In the genomic region with DNA sequence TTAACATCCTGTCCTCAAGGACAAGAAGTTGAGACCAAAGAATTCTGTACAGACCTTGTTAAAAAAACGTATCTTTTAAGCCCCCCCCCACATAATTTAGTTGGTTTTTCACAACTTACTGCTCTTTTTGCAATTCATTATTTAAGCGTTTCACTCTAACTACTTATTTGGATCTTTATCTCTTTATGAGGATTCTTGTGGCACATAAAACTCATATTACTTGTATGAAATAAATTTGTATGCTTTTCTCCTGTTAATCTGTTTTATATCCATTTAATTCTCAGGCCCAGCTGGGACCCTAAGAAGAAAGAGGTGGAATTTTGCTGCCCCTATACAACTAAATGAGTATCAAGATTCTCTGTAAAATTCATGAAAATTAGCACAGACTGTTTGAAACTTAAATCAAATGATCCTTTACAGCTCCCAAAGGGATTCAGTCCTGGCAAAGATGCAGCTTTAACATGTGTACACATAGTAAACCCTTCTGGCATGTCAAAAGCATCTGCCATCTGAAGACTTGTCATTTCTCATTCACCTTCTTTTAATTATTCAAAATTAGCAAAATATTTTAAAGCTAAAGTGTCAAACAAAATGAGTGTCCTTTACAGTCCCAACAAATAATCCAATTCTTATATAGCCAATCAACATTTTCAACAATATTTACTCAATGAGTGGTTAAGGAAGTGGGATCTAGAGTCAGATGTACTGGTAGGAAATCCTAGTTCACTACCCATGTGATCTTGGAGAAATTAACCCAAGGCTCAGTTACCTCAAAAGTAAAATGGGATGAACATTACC, we compare ENCODE assay signal across 33 cellular contexts. TPM values are rescaled to one million over a fixed set of nuclear protein-coding genes. Genes with fewer than 3 reads are reported as not detected.
DNase-seq lines count a peak whose midpoint lies in the region; ATAC-seq and TF ChIP-seq lines count a peak whose summit lies in the region.
"Had no signal": no experiment of that assay in that cellular context is flagged by ENCODE, and none has a peak within 500 bp of the region (broad histone marks: within the 10 kb centered on the region; RNA-seq: fewer than 3 reads in every experiment).

No MANE protein-coding gene starts in this region.

- no peak for TF ChIP-seq EP300 in tibial nerve (IDR thresholded peaks at IDR 0.05)

- no peaks in the 10 kb centered on the region for H3K9me3 Mint-ChIP-seq in CD4-positive, alpha-beta memory T cell
- H3K9me3 Mint-ChIP-seq in natural killer cell treated with Interleukin-12 subunit alpha and Interleukin-12 subunit beta and Interleukin-15 and Interleukin-18, amount 100 ng/mL, for 72 hours = peaks cover 3% of the 10 kb centered on the region
- H3K9me3 Mint-ChIP-seq: activated naive CD4-positive, alpha-beta T cell treated with anti-CD3 and anti-CD28 coated beads, Interleukin-2, amount 10 ng/mL, durations not matched to agents 7 days and 5 days; activated T-cell treated with anti-CD3 and anti-CD28 coated beads, Interleukin-2, amount 50 U/mL, for 4 hours; CD8-positive, alpha-beta T cell; nephron progenitor cell had no signal

- no peaks in the 10 kb centered on the region for H3K27me3 Mint-ChIP-seq in CD4-positive, alpha-beta memory T cell
- H3K27me3 Mint-ChIP-seq in T-helper 17 cell = no peaks in the 10 kb centered on the region
- no peaks in the 10 kb centered on the region for H3K27me3 Mint-ChIP-seq in natural killer cell treated with Interleukin-12 subunit alpha and Interleukin-12 subunit beta and Interleukin-15 and Interleukin-18, amount 100 ng/mL, for 72 hours
- H3K27me3 Mint-ChIP-seq: activated naive CD4-positive, alpha-beta T cell treated with anti-CD3 and anti-CD28 coated beads, Interleukin-2, amount 10 ng/mL, durations not matched to agents 7 days and 5 days had no signal

- DNase-seq in CD4-positive, alpha-beta memory T cell = no peak
- DNase-seq in T-helper 17 cell = no peak
- no peak for DNase-seq in natural killer cell treated with Interleukin-12 subunit alpha and Interleukin-12 subunit beta and Interleukin-15 and Interleukin-18, amount 100 ng/mL, for 72 hours (ENCODE audit: low spot score)
- no peak for DNase-seq in tibial nerve (ENCODE audit: low spot score in 2 of 2)
- DNase-seq in GM13976 (ENCODE audit: low spot score) = no peak
- DNase-seq in MM.1S = no peak
- DNase-seq: activated naive CD4-positive, alpha-beta T cell treated with anti-CD3 and anti-CD28 coated beads, Interleukin-2, amount 10 ng/mL, durations not matched to agents 7 days and 5 days; activated T-cell treated with anti-CD3 and anti-CD28 coated beads, Interleukin-2, amount 50 U/mL, for 4 hours; amniotic stem cell; CD8-positive, alpha-beta T cell; cortex of kidney; DMS53; hippocampal formation; NCI-H1436 treated with DMSO at 0.1 percent for 48 hours; NCI-H2227 treated with DMSO at 0.1 percent for 48 hours; nephron progenitor cell; pancreas; right lobe of liver; SHP77 treated with DMSO at 0.1 percent for 48 hours; stimulated activated CD4-positive, alpha-beta T cell treated with anti-CD3 and anti-CD28 coated beads, Interleukin-12 subunit alpha, Interleukin-12 subunit beta, amount 100 ng/mL, for 4 hours; stimulated activated CD4-positive, alpha-beta T cell treated with anti-CD3 and anti-CD28 coated beads, Interleukin-4, amount 100 ng/mL, for 24 hours; stimulated activated naive CD4-positive, alpha-beta T cell treated with Interleukin-2 at 50 U/mL for 16 hours; SW 1271; tibial artery had no signal

- H3K36me3 ChIP-seq in CD4-positive, alpha-beta memory T cell (ENCODE audit: insufficient read depth, low read length) = no peaks in the 10 kb centered on the region
- no peaks in the 10 kb centered on the region for H3K36me3 ChIP-seq in Loucy (ENCODE audit: insufficient read depth, low read length)
- no peaks in the 10 kb centered on the region for H3K36me3 ChIP-seq in tibial nerve
- H3K36me3 ChIP-seq in MM.1S (replicated peaks; ENCODE audit: insufficient read depth, low read length) = no peaks in the 10 kb centered on the region
- H3K36me3 ChIP-seq: breast epithelium, gastroesophageal sphincter, pancreas, right lobe of liver, tibial artery had no signal

- no peak for TF ChIP-seq POLR2A in tibial nerve (IDR thresholded peaks at IDR 0.05)

- CTCF ChIA-PET in CD4-positive, alpha-beta memory T cell (lab: Charles Lee; ENCODE audit: partially characterized antibody) = no interaction called here

- TF ChIP-seq CTCF in Loucy (conservative IDR thresholded peaks at IDR 0.05; ENCODE audit: low read length) = no peak
- TF ChIP-seq CTCF in tibial nerve (IDR thresholded peaks at IDR 0.05) = no peak
- TF ChIP-seq CTCF in GM13976 (IDR thresholded peaks at IDR 0.05; ENCODE audit: borderline replicate concordance, control extremely low read depth, extremely low read depth, insufficient read depth, missing control alignments) = no peak
- TF ChIP-seq CTCF in MM.1S (IDR thresholded peaks at IDR 0.05; ENCODE audit: low read length) = no peak

- H3K4me1 ChIP-seq in CD4-positive, alpha-beta memory T cell (ENCODE audit: insufficient read depth, low read length) = peaks cover 86% of the 10 kb centered on the region
- H3K4me1 ChIP-seq in Loucy (ENCODE audit: insufficient read depth, low read length, poor library complexity, severe bottlenecking) = peaks cover 53% of the 10 kb centered on the region
- peaks cover 0 to 21% (median 3%) of the 10 kb centered on the region in 4 donors for H3K4me1 ChIP-seq in tibial nerve
- no peaks in the 10 kb centered on the region for H3K4me1 ChIP-seq in MM.1S (ENCODE audit: low read length)
- H3K4me1 ChIP-seq: breast epithelium, tibial artery had no signal

- no peaks in the 10 kb centered on the region for H3K9me2 ChIP-seq in Loucy (replicated peaks; ENCODE audit: low read depth, low read length)
- no peaks in the 10 kb centered on the region for H3K9me2 ChIP-seq in MM.1S (replicated peaks; ENCODE audit: insufficient read depth, low read length)

- H3K27ac ChIP-seq in CD4-positive, alpha-beta memory T cell (ENCODE audit: low read depth, low read length) = no peak overlapping the region
- no peak overlapping the region for H3K27ac ChIP-seq in tibial nerve
- H3K27ac ChIP-seq in MM.1S (ENCODE audit: low read length) = no peak overlapping the region
- H3K27ac ChIP-seq: breast epithelium, gastroesophageal sphincter, KMS-11, pancreas, right lobe of liver, tibial artery had no signal

- ATAC-seq in T-helper 17 cell (no peak), GM21717 (IDR thresholded peaks at IDR 0.05; ENCODE audit: unreplicated experiment) (no peak)
- no peak for ATAC-seq in natural killer cell treated with Interleukin-12 subunit alpha and Interleukin-12 subunit beta and Interleukin-15 and Interleukin-18, amount 100 ng/mL, for 72 hours
- ATAC-seq: activated CD4-positive, CD25-positive, alpha-beta regulatory T cell treated with anti-CD3 and anti-CD28 coated beads, Interleukin-2, amount 50 U/mL, for 24 hours; activated T-cell treated with anti-CD3 and anti-CD28 coated beads, Interleukin-2, amount 50 U/mL, for 4 hours; CD8-positive, alpha-beta T cell; gastroesophageal sphincter; Panc1; right lobe of liver had no signal

- H3K79me2 ChIP-seq in Loucy (ENCODE audit: insufficient read depth, low read length) (peaks cover 79% of the 10 kb centered on the region), MM.1S (ENCODE audit: low read length) (peaks cover 12% of the 10 kb centered on the region; the same call in 1 of the 2 replicates)

- 68 to 69% methylated on average over 2 of the region's 2 CpGs for WGBS in tibial nerve, 2 donors

- H3K27ac Mint-ChIP-seq in CD4-positive, alpha-beta memory T cell = peak overlapping the region in 2 of 7 donors; percentile 17 to 66
- H3K27ac Mint-ChIP-seq in T-helper 17 cell = peak overlapping the region; percentile 87
- peak overlapping the region; percentile 12 to 85 for H3K27ac Mint-ChIP-seq in natural killer cell treated with Interleukin-12 subunit alpha and Interleukin-12 subunit beta and Interleukin-15 and Interleukin-18, amount 100 ng/mL, for 72 hours
- H3K27ac Mint-ChIP-seq: activated naive CD4-positive, alpha-beta T cell treated with anti-CD3 and anti-CD28 coated beads, Interleukin-2, amount 10 ng/mL, durations not matched to agents 7 days and 5 days; CD8-positive, alpha-beta T cell; nephron progenitor cell had no signal

- H4K20me1 ChIP-seq in Loucy (ENCODE audit: insufficient read depth, low read length, poor library complexity, severe bottlenecking) (peaks cover 11% of the 10 kb centered on the region), MM.1S (ENCODE audit: insufficient read depth, low read length) (no peaks in the 10 kb centered on the region)

- H3K27me3 ChIP-seq in CD4-positive, alpha-beta memory T cell (ENCODE audit: insufficient read depth, low read length) = no peaks in the 10 kb centered on the region
- H3K27me3 ChIP-seq in Loucy (ENCODE audit: insufficient read depth, low read length, poor library complexity, severe bottlenecking) (no peaks in the 10 kb centered on the region), tibial nerve (no peaks in the 10 kb centered on the region), MM.1S (replicated peaks; ENCODE audit: insufficient read depth, low read length) (no peaks in the 10 kb centered on the region)
- H3K27me3 ChIP-seq: breast epithelium, gastroesophageal sphincter, pancreas, right lobe of liver, tibial artery had no signal

- no peak overlapping the region for H3K9ac ChIP-seq in Loucy (ENCODE audit: low read depth, low read length, poor library complexity, severe bottlenecking)
- no peak overlapping the region for H3K9ac ChIP-seq in MM.1S (ENCODE audit: low read length)
- H3K9ac ChIP-seq: KMS-11 had no signal

- peaks cover 12 to 20% of the 10 kb centered on the region in 2 donors for H3K36me3 Mint-ChIP-seq in CD4-positive, alpha-beta memory T cell
- peaks cover 3% of the 10 kb centered on the region for H3K36me3 Mint-ChIP-seq in T-helper 17 cell (ENCODE audit: low read depth)
- peaks cover 16% of the 10 kb centered on the region for H3K36me3 Mint-ChIP-seq in natural killer cell treated with Interleukin-12 subunit alpha and Interleukin-12 subunit beta and Interleukin-15 and Interleukin-18, amount 100 ng/mL, for 72 hours

- intact Hi-C loops in CD4-positive, alpha-beta memory T cell (cut with micrococcal nuclease) = loop anchor here (2.0 kb wide), 1 partner anchor 18 kb away; no protein-coding TSS in a partner anchor

- no peak overlapping the region for H2AFZ ChIP-seq in Loucy (ENCODE audit: low read length)
- no peak overlapping the region for H2AFZ ChIP-seq in MM.1S (ENCODE audit: low read length)

- no peak overlapping the region for H3K4me3 ChIP-seq in CD4-positive, alpha-beta memory T cell (ENCODE audit: low read length in 2 of 2)
- H3K4me3 ChIP-seq in Loucy (ENCODE audit: low read length, poor library complexity, severe bottlenecking) (no peak overlapping the region), tibial nerve (no peak overlapping the region), MM.1S (ENCODE audit: low read length) (no peak overlapping the region)
- H3K4me3 ChIP-seq: breast epithelium, gastroesophageal sphincter, pancreas, right lobe of liver, tibial artery had no signal

- H3F3A ChIP-seq in Loucy (ENCODE audit: low read depth) (no peaks in the 10 kb centered on the region), MM.1S (ENCODE audit: insufficient read depth, low read length) (no peaks in the 10 kb centered on the region)

- H3K4me1 Mint-ChIP-seq in CD4-positive, alpha-beta memory T cell = peaks cover 66 to 95% (median 78%) of the 10 kb centered on the region in 4 donors
- peaks cover 51% of the 10 kb centered on the region for H3K4me1 Mint-ChIP-seq in T-helper 17 cell
- peaks cover 53 to 72% of the 10 kb centered on the region in 2 donors for H3K4me1 Mint-ChIP-seq in natural killer cell treated with Interleukin-12 subunit alpha and Interleukin-12 subunit beta and Interleukin-15 and Interleukin-18, amount 100 ng/mL, for 72 hours (ENCODE audit: low read depth in 2 of 2)

- H3K9me3 ChIP-seq in CD4-positive, alpha-beta memory T cell (ENCODE audit: control insufficient read depth in 1 of 2, low read length in 2 of 2) = no peaks in the 10 kb centered on the region
- H3K9me3 ChIP-seq in Loucy (ENCODE audit: insufficient read depth, low read depth, low read length) (no peaks in the 10 kb centered on the region), T-helper 17 cell (ENCODE audit: control insufficient read depth, low read length, poor library complexity, severe bottlenecking) (no peaks in the 10 kb centered on the region), tibial nerve (no peaks in the 10 kb centered on the region), MM.1S (replicated peaks; ENCODE audit: insufficient read depth, low read length) (no peaks in the 10 kb centered on the region)
- H3K9me3 ChIP-seq: breast epithelium, gastroesophageal sphincter, pancreas, right lobe of liver, tibial artery had no signal

- peak overlapping the region in 5 of 8 donors; percentile 16 to 72 (median 53) for H3K4me3 Mint-ChIP-seq in CD4-positive, alpha-beta memory T cell
- H3K4me3 Mint-ChIP-seq in T-helper 17 cell = no peak overlapping the region
- H3K4me3 Mint-ChIP-seq in natural killer cell treated with Interleukin-12 subunit alpha and Interleukin-12 subunit beta and Interleukin-15 and Interleukin-18, amount 100 ng/mL, for 72 hours = peak overlapping the region; percentile 26
- H3K4me3 Mint-ChIP-seq: activated naive CD4-positive, alpha-beta T cell treated with anti-CD3 and anti-CD28 coated beads, Interleukin-2, amount 10 ng/mL, durations not matched to agents 7 days and 5 days; activated T-cell treated with anti-CD3 and anti-CD28 coated beads, Interleukin-2, amount 50 U/mL, for 4 hours; nephron progenitor cell had no signal

- H3K4me2 ChIP-seq in Loucy (ENCODE audit: low read depth, low read length, poor library complexity, severe bottlenecking) = peak overlapping the region; percentile 10
- no peak overlapping the region for H3K4me2 ChIP-seq in MM.1S (ENCODE audit: low read depth, low read length)
- H3K4me2 ChIP-seq: KMS-11 had no signal

- POLR2A ChIA-PET in CD4-positive, alpha-beta memory T cell (lab: Charles Lee; ENCODE audit: partially characterized antibody) = interaction anchor here (1.1 to 1.9 kb wide), 4 partner anchors 16 to 59 kb away, joined by 3 to 7 read pairs (median 6); partner anchors contain the start of gene ARAP2

- in situ Hi-C loops in GM13976 (cut with MboI; ENCODE audit: low sequenced_read_pairs, unreplicated experiment) = no loop called here

RNA-seq across cellular contexts. Expression of gene ARAP2, which starts 17.7 kb away (rescaled TPM):
- total RNA-seq in CD4-positive, alpha-beta memory T cell = 10 to 100 TPM; 89.6 to 97.4 TPM
- 10 to 100 TPM; 19.7 to 29.1 TPM for polyA plus RNA-seq in CD4-positive, alpha-beta memory T cell
- total RNA-seq in T-helper 17 cell = 100 to 1,000 TPM in 1 of 2 donors, 10 to 100 TPM in 1; 82.4 to 104 TPM
- total RNA-seq in natural killer cell treated with Interleukin-12 subunit alpha and Interleukin-12 subunit beta and Interleukin-15 and Interleukin-18, amount 100 ng/mL, for 72 hours = 100 to 1,000 TPM; 124 to 156 TPM
- 10 to 100 TPM; 12.4 to 65.6 (median 27.5) TPM for total RNA-seq in tibial nerve

RNA-seq across cellular contexts. Expression of gene DTHD1, which starts 54.8 kb away (rescaled TPM):
- 1 to 10 TPM; 1.2 to 1.4 TPM for total RNA-seq in CD4-positive, alpha-beta memory T cell
- polyA plus RNA-seq in CD4-positive, alpha-beta memory T cell = under 1 TPM in 1 of 2 donors, not detected in 1; 0.16 TPM
- total RNA-seq in T-helper 17 cell = under 1 TPM; 0.22 to 0.52 TPM
- 10 to 100 TPM; 12.1 to 12.9 TPM for total RNA-seq in natural killer cell treated with Interleukin-12 subunit alpha and Interleukin-12 subunit beta and Interleukin-15 and Interleukin-18, amount 100 ng/mL, for 72 hours
- under 1 TPM in 3 of 4 donors, not detected in 1; 0.20 to 0.60 (median 0.42) TPM for total RNA-seq in tibial nerve
- total RNA-seq: H4, HT1080 had no signal
- polyA plus RNA-seq: pancreas had no signal

Comparison
In these comparisons a context has a peak if more than half of its experiments do, and no peak if none do; other contexts are left out.
1. RNA of gene DTHD1, which starts 54.8 kb away (total RNA-seq): 12.1 to 12.9 TPM in natural killer cell treated with Interleukin-12 subunit alpha and Interleukin-12 subunit beta and Interleukin-15 and Interleukin-18, amount 100 ng/mL, for 72 hours; 1.2 to 1.4 TPM in CD4-positive, alpha-beta memory T cell, 0.22 to 0.52 TPM in T-helper 17 cell and 0.20 to 0.60 TPM in tibial nerve; every median in the first group is over 4 times any median in the second.